In the genomic region with DNA sequence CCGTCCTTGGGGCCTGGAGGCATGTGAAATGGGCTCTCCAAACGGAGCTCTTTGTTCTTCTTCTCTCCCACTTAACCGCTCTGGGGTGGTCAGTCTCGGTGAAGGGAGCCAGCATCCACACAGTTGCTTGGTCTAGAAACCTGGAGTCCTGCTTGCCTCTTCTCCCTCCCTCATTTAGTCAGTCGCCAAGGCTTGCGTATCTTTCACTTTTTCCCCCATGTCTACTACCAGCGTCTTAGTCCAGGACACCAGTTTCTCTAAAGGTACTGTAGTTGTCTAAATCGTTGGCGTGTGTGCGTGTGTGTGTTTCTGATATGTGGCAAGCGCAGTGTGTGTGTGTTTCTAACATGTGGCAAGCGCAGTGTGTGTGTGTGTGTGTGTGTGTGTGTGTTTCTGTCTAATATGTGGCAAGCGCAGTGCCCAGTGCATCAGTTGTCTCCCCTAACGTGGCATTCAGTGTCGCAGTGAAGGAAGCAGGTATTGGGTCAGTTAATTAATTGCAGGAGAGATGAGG, we compare ENCODE assay signal across 8 cellular contexts. TPM values are rescaled to one million over a fixed set of nuclear protein-coding genes. Genes with fewer than 3 reads are reported as not detected.
A peak's percentile ranks its signal among the peaks of the same experiment; 100 is the strongest.
DNase-seq lines count a peak whose midpoint lies in the region; ATAC-seq and TF ChIP-seq lines count a peak whose summit lies in the region.

No MANE protein-coding gene starts in this region.

- no peak for TF ChIP-seq CTCF in AG04449 (IDR thresholded peaks at IDR 0.05; ENCODE audit: insufficient read depth, low read length, missing control alignments)
- TF ChIP-seq CTCF in right atrium auricular region (IDR thresholded peaks at IDR 0.05) = no peak

- H3K4me3 ChIP-seq in AG04449 (ENCODE audit: low read depth, low read length) (peak overlapping the region; percentile 99), HAP-1 (peak overlapping the region; percentile 83), right atrium auricular region (peak overlapping the region; percentile 95 to 99), skeletal muscle satellite cell (ENCODE audit: low read length) (peak overlapping the region; percentile 88)

- peak overlapping the region; percentile 99 for H3K9ac ChIP-seq in skeletal muscle satellite cell (ENCODE audit: low read depth, low read length)

- H3K27ac ChIP-seq in right atrium auricular region = peak overlapping the region; percentile 94

- peak overlapping the region; percentile 100 for H3K27ac Mint-ChIP-seq in activated naive CD4-positive, alpha-beta T cell treated with anti-CD3 and anti-CD28 coated beads, Interleukin-2, amount 50 U/mL, for 24 hours

- H3K36me3 ChIP-seq in HAP-1 (replicated peaks) = peaks cover 11% of the 10 kb centered on the region
- H3K36me3 ChIP-seq in right atrium auricular region = peaks cover 7% of the 10 kb centered on the region
- H3K36me3 ChIP-seq in skeletal muscle satellite cell (ENCODE audit: insufficient read depth, low read length) = peaks cover 12% of the 10 kb centered on the region

- H3K4me2 ChIP-seq in skeletal muscle satellite cell (ENCODE audit: low read length) = peak overlapping the region; percentile 85

- no peaks in the 10 kb centered on the region for H3K27me3 Mint-ChIP-seq in activated naive CD4-positive, alpha-beta T cell treated with anti-CD3 and anti-CD28 coated beads, Interleukin-2, amount 50 U/mL, for 24 hours

- ATAC-seq in GM18498 (IDR thresholded peaks at IDR 0.05; ENCODE audit: unreplicated experiment) (no peak), HG03097 (IDR thresholded peaks at IDR 0.05; ENCODE audit: low FRiP score, unreplicated experiment) (no peak)

- no peaks in the 10 kb centered on the region for H3K9me3 Mint-ChIP-seq in activated naive CD4-positive, alpha-beta T cell treated with anti-CD3 and anti-CD28 coated beads, Interleukin-2, amount 50 U/mL, for 24 hours

- POLR2A ChIA-PET in AG04449 (lab: Yijun Ruan, JAX) = interaction anchor here (0.6 to 1.6 kb wide), 10 partner anchors 11 to 180 kb away, joined by 3 to 16 read pairs (median 4); a partner anchor contains a TSS

- CTCF ChIA-PET in AG04449 (lab: Yijun Ruan, JAX) = interaction anchor here (0.7 to 1.6 kb wide), 6 partner anchors 37 to 181 kb away, joined by 3 to 10 read pairs (median 4); no protein-coding TSS in a partner anchor

- no peaks in the 10 kb centered on the region for H3K27me3 ChIP-seq in HAP-1 (ENCODE audit: low read depth)
- H3K27me3 ChIP-seq in right atrium auricular region = no peaks in the 10 kb centered on the region
- no peaks in the 10 kb centered on the region for H3K27me3 ChIP-seq in skeletal muscle satellite cell (ENCODE audit: control insufficient read depth, insufficient read depth, low read length)

- H3K9me3 ChIP-seq in HAP-1 (0 out of 2 replicates have a peak, but pooled peaks cover 2% of the 10 kb centered on the region), right atrium auricular region (no peaks in the 10 kb centered on the region), skeletal muscle satellite cell (replicated peaks; ENCODE audit: low read length) (no peaks in the 10 kb centered on the region)

- DNase-seq in AG04449 (ENCODE audit: low read depth, low spot score) = no peak
- no peak for DNase-seq in HAP-1 (ENCODE audit: low spot score in 2 of 2)
- no peak for DNase-seq in right atrium auricular region (ENCODE audit: low spot score)
- DNase-seq in GF-D8 (lab: John Stamatoyannopoulos, UW) = no peak

- peaks cover 12% of the 10 kb centered on the region for H3K36me3 Mint-ChIP-seq in activated naive CD4-positive, alpha-beta T cell treated with anti-CD3 and anti-CD28 coated beads, Interleukin-2, amount 50 U/mL, for 24 hours

- peaks cover 53% of the 10 kb centered on the region for H3K4me1 Mint-ChIP-seq in activated naive CD4-positive, alpha-beta T cell treated with anti-CD3 and anti-CD28 coated beads, Interleukin-2, amount 50 U/mL, for 24 hours

- in situ Hi-C loops in HAP-1 (cut with MboI; ENCODE audit: low sequenced_read_pairs) = no loop called here

- peak overlapping the region; percentile 99 for H3K4me3 Mint-ChIP-seq in activated naive CD4-positive, alpha-beta T cell treated with anti-CD3 and anti-CD28 coated beads, Interleukin-2, amount 50 U/mL, for 24 hours

- H3K4me1 ChIP-seq in HAP-1 (peaks cover 16% of the 10 kb centered on the region), right atrium auricular region (peaks cover 0 to 51% of the 10 kb centered on the region in 2 donors), skeletal muscle satellite cell (ENCODE audit: control insufficient read depth, insufficient read depth, low read length) (peaks cover 31% of the 10 kb centered on the region)

RNA-seq across cellular contexts. Expression of a gene that starts 0.6 kb away (rescaled TPM):
- 100 to 1,000 TPM; 141 to 153 TPM for total RNA-seq in right atrium auricular region
- 106 and 121 TPM in 2 replicates for total RNA-seq in skeletal muscle satellite cell (2012; rRNA removed)

RNA-seq across cellular contexts. Expression of a gene that starts 22.9 kb away (rescaled TPM):
- 1 to 10 TPM; 2.9 to 4.0 TPM for total RNA-seq in right atrium auricular region
- total RNA-seq in skeletal muscle satellite cell (2012; rRNA removed) = 2.3 and 3.3 TPM in 2 replicates
